ENCODE assay signal across 38 cellular contexts in the genomic region with DNA sequence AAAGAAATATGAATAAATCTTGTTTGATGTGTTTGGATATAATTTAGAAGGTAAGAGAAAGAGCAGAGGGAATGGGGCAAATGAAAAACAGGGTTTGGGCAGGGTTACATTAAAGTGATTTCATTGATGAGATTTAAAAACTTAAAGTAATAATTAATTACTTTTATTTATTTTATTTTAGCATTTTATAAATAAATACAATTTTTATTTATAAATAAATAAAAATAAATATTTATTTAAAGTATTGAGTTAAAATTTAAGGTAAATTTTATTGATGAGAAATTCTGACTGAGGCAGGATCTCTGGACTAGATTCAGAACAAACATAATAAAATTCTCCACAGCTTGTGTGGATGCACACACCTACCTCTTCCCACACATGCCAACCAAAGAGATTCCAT.
"Had no signal": no experiment of that assay in that cellular context is flagged by ENCODE, and none has a peak within 500 bp of the region (broad histone marks: within the 10 kb centered on the region; RNA-seq: fewer than 3 reads in every experiment).

No MANE protein-coding gene starts in this region.

- H3K4me3 Mint-ChIP-seq: activated CD4-positive, alpha-beta memory T cell treated with anti-CD3 and anti-CD28 coated beads, Interleukin-2, amount 10 ng/mL, durations not matched to agents 7 days and 5 days; activated CD4-positive, alpha-beta T cell treated with anti-CD3 and anti-CD28 coated beads for 36 hours; activated CD4-positive, alpha-beta T cell treated with anti-CD3 and anti-CD28 coated beads, Interleukin-2, amount 10 ng/mL, durations not matched to agents 7 days and 5 days; activated CD8-positive, alpha-beta memory T cell treated with anti-CD3 and anti-CD28 coated beads, Interleukin-2, amount 10 ng/mL, durations not matched to agents 7 days and 5 days; activated CD8-positive, alpha-beta T cell treated with anti-CD3 and anti-CD28 coated beads, Interleukin-2, amount 10 ng/mL, durations not matched to agents 7 days and 5 days; activated naive CD4-positive, alpha-beta T cell treated with anti-CD3 and anti-CD28 coated beads, Interleukin-2, amount 10 ng/mL, durations not matched to agents 7 days and 5 days; activated naive CD4-positive, alpha-beta T cell treated with anti-CD3 and anti-CD28 coated beads, Interleukin-2, amount 50 U/mL, for 24 hours; activated naive CD8-positive, alpha-beta T cell; activated naive CD8-positive, alpha-beta T cell treated with anti-CD3 and anti-CD28 coated beads, Interleukin-2, amount 10 ng/mL, durations not matched to agents 7 days and 5 days; activated naive CD8-positive, alpha-beta T cell treated with anti-CD3 and anti-CD28 coated beads, Interleukin-2, amount 50 U/mL, for 24 hours; activated T-cell treated with anti-CD3 and anti-CD28 coated beads, Interleukin-2, amount 50 U/mL, for 24 hours; brain; central memory CD8-positive, alpha-beta T cell; T-helper 1 cell treated with Interleukin-12 subunit alpha and Interleukin-12 subunit beta and Interleukin-4 antibody, amounts not matched to agents 30 μg/mL and 1 μg/mL, for 36 hours; T-helper 2 cell treated with Interferon-gamma antibody and Interleukin-4, amounts not matched to agents 5 μg/mL and 100 μg/mL, for 36 hours had no signal

- DNase-seq: activated CD4-positive, alpha-beta memory T cell treated with anti-CD3 and anti-CD28 coated beads, Interleukin-2, amount 10 ng/mL, durations not matched to agents 7 days and 5 days; activated CD4-positive, alpha-beta T cell treated with anti-CD3 and anti-CD28 coated beads for 1 hour; activated CD4-positive, alpha-beta T cell treated with anti-CD3 and anti-CD28 coated beads for 36 hours; activated CD4-positive, alpha-beta T cell treated with anti-CD3 and anti-CD28 coated beads for 48 hours; activated CD4-positive, alpha-beta T cell treated with anti-CD3 and anti-CD28 coated beads, Interleukin-2, amount 10 ng/mL, durations not matched to agents 7 days and 5 days; activated CD4-positive, alpha-beta T cell treated with anti-CD3 and anti-CD28 coated beads, Interleukin-2, amount 50 U/mL, for 48 hours; activated CD4-positive, CD25-positive, alpha-beta regulatory T cell; activated CD8-positive, alpha-beta memory T cell treated with anti-CD3 and anti-CD28 coated beads for 24 hours; activated CD8-positive, alpha-beta memory T cell treated with anti-CD3 and anti-CD28 coated beads, Interleukin-2, amount 10 ng/mL, durations not matched to agents 7 days and 5 days; activated CD8-positive, alpha-beta memory T cell treated with anti-CD3 and anti-CD28 coated beads, Interleukin-2, amount 50 U/mL, for 48 hours; activated CD8-positive, alpha-beta T cell treated with anti-CD3 and anti-CD28 coated beads, Interleukin-2, amount 10 ng/mL, durations not matched to agents 7 days and 5 days; activated effector memory CD4-positive, alpha-beta T cell treated with Interleukin-2 at 50 U/mL for 16 hours; activated gamma-delta T cell; activated naive CD4-positive, alpha-beta T cell treated with anti-CD3 and anti-CD28 coated beads, Interleukin-2, amount 10 ng/mL, durations not matched to agents 7 days and 5 days; activated naive CD4-positive, alpha-beta T cell treated with Interleukin-2 at 50 U/mL for 16 hours; activated naive CD8-positive, alpha-beta T cell treated with anti-CD3 and anti-CD28 coated beads, Interleukin-2, amount 10 ng/mL, durations not matched to agents 7 days and 5 days; activated naive CD8-positive, alpha-beta T cell treated with anti-CD3 and anti-CD28 coated beads, Interleukin-2, amount 50 U/mL, for 24 hours; activated T-cell treated with anti-CD3 and anti-CD28 coated beads, Interleukin-2, amount 50 U/mL, for 24 hours; activated T-cell treated with anti-CD3 and anti-CD28 coated beads, Interleukin-2, amount 50 U/mL, for 48 hours; amygdala; anterior cingulate cortex; caudate nucleus; SW 1271; T-helper 1 cell; T-helper 2 cell; T-helper 9 cell had no signal

- H3K27ac ChIP-seq: ascending aorta, cardiac muscle cell, VCaP had no signal

- H3K36me3 Mint-ChIP-seq: activated CD8-positive, alpha-beta memory T cell treated with anti-CD3 and anti-CD28 coated beads, Interleukin-2, amount 10 ng/mL, durations not matched to agents 7 days and 5 days; activated naive CD4-positive, alpha-beta T cell treated with anti-CD3 and anti-CD28 coated beads, Interleukin-2, amount 10 ng/mL, durations not matched to agents 7 days and 5 days; activated naive CD4-positive, alpha-beta T cell treated with anti-CD3 and anti-CD28 coated beads, Interleukin-2, amount 50 U/mL, for 24 hours; activated naive CD8-positive, alpha-beta T cell; activated naive CD8-positive, alpha-beta T cell treated with anti-CD3 and anti-CD28 coated beads, Interleukin-2, amount 10 ng/mL, durations not matched to agents 7 days and 5 days; brain had no signal

- ATAC-seq: activated CD4-positive, alpha-beta T cell treated with anti-CD3 and anti-CD28 coated beads for 36 hours; activated CD4-positive, CD25-positive, alpha-beta regulatory T cell treated with anti-CD3 and anti-CD28 coated beads, Interleukin-2, amount 50 U/mL, for 24 hours; activated CD8-positive, alpha-beta memory T cell treated with anti-CD3 and anti-CD28 coated beads, Interleukin-2, amount 10 ng/mL, durations not matched to agents 7 days and 5 days; activated CD8-positive, alpha-beta T cell treated with anti-CD3 and anti-CD28 coated beads, Interleukin-2, amount 10 ng/mL, durations not matched to agents 7 days and 5 days; activated naive CD8-positive, alpha-beta T cell treated with anti-CD3 and anti-CD28 coated beads, Interleukin-2, amount 50 U/mL, for 24 hours had no signal

- H3K27me3 Mint-ChIP-seq: activated CD4-positive, alpha-beta memory T cell treated with anti-CD3 and anti-CD28 coated beads, Interleukin-2, amount 10 ng/mL, durations not matched to agents 7 days and 5 days; activated CD4-positive, alpha-beta T cell treated with anti-CD3 and anti-CD28 coated beads for 36 hours; activated CD4-positive, alpha-beta T cell treated with anti-CD3 and anti-CD28 coated beads, Interleukin-2, amount 10 ng/mL, durations not matched to agents 7 days and 5 days; activated CD8-positive, alpha-beta memory T cell treated with anti-CD3 and anti-CD28 coated beads, Interleukin-2, amount 10 ng/mL, durations not matched to agents 7 days and 5 days; activated naive CD4-positive, alpha-beta T cell treated with anti-CD3 and anti-CD28 coated beads, Interleukin-2, amount 10 ng/mL, durations not matched to agents 7 days and 5 days; activated naive CD4-positive, alpha-beta T cell treated with anti-CD3 and anti-CD28 coated beads, Interleukin-2, amount 50 U/mL, for 24 hours; activated naive CD8-positive, alpha-beta T cell; activated naive CD8-positive, alpha-beta T cell treated with anti-CD3 and anti-CD28 coated beads, Interleukin-2, amount 10 ng/mL, durations not matched to agents 7 days and 5 days; activated naive CD8-positive, alpha-beta T cell treated with anti-CD3 and anti-CD28 coated beads, Interleukin-2, amount 50 U/mL, for 24 hours; activated T-cell treated with anti-CD3 and anti-CD28 coated beads, Interleukin-2, amount 50 U/mL, for 24 hours; brain; central memory CD8-positive, alpha-beta T cell had no signal

- H3K9me3 Mint-ChIP-seq: brain; central memory CD8-positive, alpha-beta T cell; T-helper 2 cell treated with Interferon-gamma antibody and Interleukin-4, amounts not matched to agents 5 μg/mL and 100 μg/mL, for 36 hours had no signal

- H3K36me3 ChIP-seq: ascending aorta, cardiac muscle cell had no signal

- H3K4me1 ChIP-seq: ascending aorta had no signal

- H3K4me1 Mint-ChIP-seq: activated CD4-positive, alpha-beta memory T cell treated with anti-CD3 and anti-CD28 coated beads, Interleukin-2, amount 10 ng/mL, durations not matched to agents 7 days and 5 days; activated CD4-positive, alpha-beta T cell treated with anti-CD3 and anti-CD28 coated beads for 36 hours; activated CD4-positive, alpha-beta T cell treated with anti-CD3 and anti-CD28 coated beads, Interleukin-2, amount 10 ng/mL, durations not matched to agents 7 days and 5 days; activated CD8-positive, alpha-beta memory T cell treated with anti-CD3 and anti-CD28 coated beads, Interleukin-2, amount 10 ng/mL, durations not matched to agents 7 days and 5 days; activated naive CD4-positive, alpha-beta T cell treated with anti-CD3 and anti-CD28 coated beads, Interleukin-2, amount 10 ng/mL, durations not matched to agents 7 days and 5 days; activated naive CD4-positive, alpha-beta T cell treated with anti-CD3 and anti-CD28 coated beads, Interleukin-2, amount 50 U/mL, for 24 hours; activated naive CD8-positive, alpha-beta T cell treated with anti-CD3 and anti-CD28 coated beads, Interleukin-2, amount 10 ng/mL, durations not matched to agents 7 days and 5 days; activated naive CD8-positive, alpha-beta T cell treated with anti-CD3 and anti-CD28 coated beads, Interleukin-2, amount 50 U/mL, for 24 hours; central memory CD8-positive, alpha-beta T cell had no signal

- H3K9me3 ChIP-seq: ascending aorta had no signal

- H3K27ac Mint-ChIP-seq: activated CD4-positive, alpha-beta memory T cell treated with anti-CD3 and anti-CD28 coated beads, Interleukin-2, amount 10 ng/mL, durations not matched to agents 7 days and 5 days; activated CD4-positive, alpha-beta T cell treated with anti-CD3 and anti-CD28 coated beads for 36 hours; activated CD4-positive, alpha-beta T cell treated with anti-CD3 and anti-CD28 coated beads, Interleukin-2, amount 10 ng/mL, durations not matched to agents 7 days and 5 days; activated CD8-positive, alpha-beta memory T cell treated with anti-CD3 and anti-CD28 coated beads, Interleukin-2, amount 10 ng/mL, durations not matched to agents 7 days and 5 days; activated CD8-positive, alpha-beta T cell treated with anti-CD3 and anti-CD28 coated beads, Interleukin-2, amount 10 ng/mL, durations not matched to agents 7 days and 5 days; activated naive CD4-positive, alpha-beta T cell treated with anti-CD3 and anti-CD28 coated beads, Interleukin-2, amount 10 ng/mL, durations not matched to agents 7 days and 5 days; activated naive CD4-positive, alpha-beta T cell treated with anti-CD3 and anti-CD28 coated beads, Interleukin-2, amount 50 U/mL, for 24 hours; activated naive CD8-positive, alpha-beta T cell; activated naive CD8-positive, alpha-beta T cell treated with anti-CD3 and anti-CD28 coated beads, Interleukin-2, amount 10 ng/mL, durations not matched to agents 7 days and 5 days; activated naive CD8-positive, alpha-beta T cell treated with anti-CD3 and anti-CD28 coated beads, Interleukin-2, amount 50 U/mL, for 24 hours; activated T-cell treated with anti-CD3 and anti-CD28 coated beads, Interleukin-2, amount 50 U/mL, for 24 hours; activated T-helper 2 cell treated with anti-CD3 and anti-CD28 coated beads, Interferon-gamma antibody, Interleukin-2, Interleukin-4, amounts not matched to agents 10 μg/mL and 5 μg/mL and 100 μg/mL, durations not matched to agents 14 hours and 24 hours and 36 hours; brain; T-helper 1 cell treated with Interleukin-12 subunit alpha and Interleukin-12 subunit beta and Interleukin-4 antibody, amounts not matched to agents 30 μg/mL and 1 μg/mL, for 36 hours; T-helper 2 cell treated with Interferon-gamma antibody and Interleukin-4, amounts not matched to agents 5 μg/mL and 100 μg/mL, for 36 hours had no signal

- H3K27me3 ChIP-seq: ascending aorta, cardiac muscle cell had no signal

- FAIRE-seq: bronchial epithelial cell had no signal

- H3K4me3 ChIP-seq: ascending aorta, cardiac muscle cell had no signal
